ENCODE assay signal across 9 cellular contexts in genomic region chr3:132587401-132587800, GRCh38. TPM values are rescaled to one million over a fixed set of nuclear protein-coding genes. Genes with fewer than 3 reads are reported as not detected.
"Had no signal": no experiment of that assay in that cellular context is flagged by ENCODE, and none has a peak within 500 bp of the region (broad histone marks: within the 10 kb centered on the region; RNA-seq: fewer than 3 reads in every experiment).

No MANE protein-coding gene starts in this region.

- H3K9me3 Mint-ChIP-seq: HFFc6 had no signal

- H3K36me3 ChIP-seq: HAP-1 had no signal

- H3K4me3 ChIP-seq: HAP-1, K562 had no signal

- ATAC-seq: HCT116, K562 had no signal

- H3K9me3 ChIP-seq: HAP-1 had no signal

- H3K27ac Mint-ChIP-seq: HFFc6 had no signal

- H3K4me3 Mint-ChIP-seq: HFFc6 had no signal

- H3K4me1 ChIP-seq: HAP-1 had no signal

- DNase-seq: GOT3, H7, HFFc6, IMR-90, KG1 had no signal

RNA-seq across cellular contexts. Expression of gene ACKR4, which starts 9.7 kb away (rescaled TPM):
- total RNA-seq: H4, H7, K562 had no signal
- polyA plus RNA-seq: IMR-90 had no signal
